Comparison of ENCODE assay signal across 8 cellular contexts in the genomic region with DNA sequence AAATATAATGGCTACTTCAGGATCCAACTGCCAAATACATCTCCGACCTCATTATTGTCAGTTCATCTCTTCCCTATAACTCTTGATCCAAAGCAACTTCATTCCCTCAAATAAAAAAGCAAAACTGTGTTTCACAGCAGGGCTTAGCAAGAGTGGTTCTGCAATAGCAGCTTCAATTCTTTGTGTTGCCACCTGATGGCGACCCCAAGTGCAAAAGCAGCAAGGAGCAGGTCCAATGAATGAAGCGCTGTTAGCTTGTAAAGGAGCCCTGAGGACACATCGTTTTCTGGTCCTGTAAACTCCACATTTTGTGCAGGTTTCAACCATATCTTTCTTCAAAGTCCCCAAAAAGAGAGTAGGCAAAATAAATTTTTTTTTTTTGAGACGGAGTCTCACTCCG. TPM values are rescaled to one million over a fixed set of nuclear protein-coding genes. Genes with fewer than 3 reads are reported as not detected.
A peak's percentile ranks its signal among the peaks of the same experiment; 100 is the strongest.
DNase-seq lines count a peak whose midpoint lies in the region; ATAC-seq and TF ChIP-seq lines count a peak whose summit lies in the region.

No MANE protein-coding gene starts in this region.

- no peaks in the 10 kb centered on the region for H3F3A ChIP-seq in neural cell (ENCODE audit: insufficient read depth, low read length, poor library complexity, severe bottlenecking)

- H3K27me3 ChIP-seq in neural cell (ENCODE audit: insufficient read depth, low read depth, low read length): no peaks in the 10 kb centered on the region
- no peaks in the 10 kb centered on the region for H3K27me3 ChIP-seq in left ventricle myocardium inferior (ENCODE audit: low read depth)

- peak; percentile 47 for DNase-seq in activated CD4-positive, alpha-beta T cell treated with anti-CD3 and anti-CD28 coated beads for 36 hours
- no peak for DNase-seq in activated CD4-positive, alpha-beta T cell treated with anti-CD3 and anti-CD28 coated beads, Interleukin-2, amount 50 U/mL, for 1 hour
- DNase-seq in NCI-H146 (lab: John Stamatoyannopoulos, UW): peak; percentile 51
- no peak for DNase-seq in astrocyte of the cerebellum (ENCODE audit: low read depth)
- DNase-seq in posterior cingulate gyrus: no peak
- DNase-seq in effector CD8-positive, alpha-beta T cell (lab: John Stamatoyannopoulos, UW): no peak
- DNase-seq in left ventricle myocardium inferior: no peak

- peak; percentile 52 for ATAC-seq in activated CD4-positive, alpha-beta T cell treated with anti-CD3 and anti-CD28 coated beads for 36 hours

- H3K4me3 ChIP-seq in astrocyte of the cerebellum (ENCODE audit: low read depth, low read length): no peak overlapping the region
- no peak overlapping the region for H3K4me3 ChIP-seq in neural cell (ENCODE audit: low read length)
- no peak overlapping the region for H3K4me3 ChIP-seq in left ventricle myocardium inferior

- CTCF ChIA-PET in activated CD4-positive, alpha-beta T cell treated with anti-CD3 and anti-CD28 coated beads for 36 hours (lab: Charles Lee): interaction anchor here (0.7 to 1.5 kb wide), 9 partner anchors 9 to 1093 kb away, joined by 3 to 7 read pairs (median 4); no protein-coding TSS in a partner anchor

- peaks cover 7% of the 10 kb centered on the region for H3K36me3 Mint-ChIP-seq in activated CD4-positive, alpha-beta T cell treated with anti-CD3 and anti-CD28 coated beads for 36 hours (ENCODE audit: low read depth)

- H2AFZ ChIP-seq in neural cell (ENCODE audit: low read depth, low read length): no peak overlapping the region

- H3K9me3 ChIP-seq in neural cell (ENCODE audit: low read length): no peaks in the 10 kb centered on the region
- no peaks in the 10 kb centered on the region for H3K9me3 ChIP-seq in left ventricle myocardium inferior (replicated peaks)

- intact Hi-C loops in activated CD4-positive, alpha-beta T cell treated with anti-CD3 and anti-CD28 coated beads for 36 hours (cut with DNase I, micrococcal nuclease): no loop called here
- intact Hi-C loops in posterior cingulate gyrus (cut with DNase I): no loop called here
- intact Hi-C loops in left ventricle myocardium inferior (cut with micrococcal nuclease): no loop called here

- no peak overlapping the region for H3K4me3 Mint-ChIP-seq in activated CD4-positive, alpha-beta T cell treated with anti-CD3 and anti-CD28 coated beads for 36 hours

- no peaks in the 10 kb centered on the region for H3K9me3 Mint-ChIP-seq in activated CD4-positive, alpha-beta T cell treated with anti-CD3 and anti-CD28 coated beads for 36 hours (ENCODE audit: low read depth)

- H3K27ac ChIP-seq in neural cell (ENCODE audit: low read length) (no peak overlapping the region), left ventricle myocardium inferior (replicated peaks) (no peak overlapping the region)

- H3K4me2 ChIP-seq in neural cell (ENCODE audit: low read length): no peak overlapping the region

- H3K36me3 ChIP-seq in neural cell (ENCODE audit: insufficient read depth, low read length) (peaks cover 3% of the 10 kb centered on the region), left ventricle myocardium inferior (peaks cover 15% of the 10 kb centered on the region)

- no peak overlapping the region for H3K27ac Mint-ChIP-seq in activated CD4-positive, alpha-beta T cell treated with anti-CD3 and anti-CD28 coated beads for 36 hours

- no peak for TF ChIP-seq EP300 in neural cell (conservative IDR thresholded peaks at IDR 0.05; ENCODE audit: poor library complexity, severe bottlenecking)

- H4K20me1 ChIP-seq in neural cell (ENCODE audit: insufficient read depth): no peaks in the 10 kb centered on the region

- POLR2A ChIA-PET in activated CD4-positive, alpha-beta T cell treated with anti-CD3 and anti-CD28 coated beads for 36 hours (lab: Charles Lee): no interaction called here

- H3K4me1 ChIP-seq in left ventricle myocardium inferior: no peaks in the 10 kb centered on the region

- H3K9ac ChIP-seq in neural cell (ENCODE audit: low read length): no peak overlapping the region

- H3K9me2 ChIP-seq in neural cell (ENCODE audit: insufficient read depth, low read length): no peaks in the 10 kb centered on the region

- H3K79me2 ChIP-seq in neural cell (replicated peaks; ENCODE audit: insufficient read depth, low read length): no peaks in the 10 kb centered on the region

- TF ChIP-seq CTCF in astrocyte of the cerebellum (IDR thresholded peaks at IDR 0.05; ENCODE audit: low read depth, low read length, missing control alignments) (peak; percentile 55), neural cell (IDR thresholded peaks at IDR 0.05; ENCODE audit: poor library complexity, severe bottlenecking) (peak; percentile 52), left ventricle myocardium inferior (IDR thresholded peaks at IDR 0.05; ENCODE audit: borderline replicate concordance) (no peak)

- H3K27me3 Mint-ChIP-seq in activated CD4-positive, alpha-beta T cell treated with anti-CD3 and anti-CD28 coated beads for 36 hours: no peaks in the 10 kb centered on the region

- TF ChIP-seq RAD21 in neural cell (conservative IDR thresholded peaks at IDR 0.05): peak; percentile 56

- in situ Hi-C loops in astrocyte of the cerebellum (cut with HindIII; ENCODE audit: low sequenced_read_pairs): no loop called here

- H3K4me1 Mint-ChIP-seq in activated CD4-positive, alpha-beta T cell treated with anti-CD3 and anti-CD28 coated beads for 36 hours: peaks cover 17% of the 10 kb centered on the region

TF ChIP-seq in neural cell, 6 proteins besides CTCF, POLR2A, EP300 and RAD21:
- no peak for TF ChIP-seq EZH2 (IDR thresholded peaks at IDR 0.05; ENCODE audit: borderline replicate concordance, insufficient read depth, low read length, poor library complexity, severe bottlenecking)
- TF ChIP-seq POLR2AphosphoS5 (IDR thresholded peaks at IDR 0.05): no peak
- TF ChIP-seq TAF1 (IDR thresholded peaks at IDR 0.05; ENCODE audit: low read depth): no peak
- TF ChIP-seq MXI1 (conservative IDR thresholded peaks at IDR 0.05; ENCODE audit: poor library complexity, severe bottlenecking): no peak
- peak; percentile 59 for TF ChIP-seq SMC3 (conservative IDR thresholded peaks at IDR 0.05; ENCODE audit: poor library complexity)
TF ChIP-seq in neural cell: peak in this region for 1.

RNA-seq across cellular contexts. Expression of gene RTN4IP1, which starts 19.6 kb away (rescaled TPM):
- total RNA-seq in activated CD4-positive, alpha-beta T cell treated with anti-CD3 and anti-CD28 coated beads for 36 hours: 1 to 10 TPM; 4.8 to 9.3 TPM
- polyA plus RNA-seq in neural cell: 8.1 and 8.5 TPM in 2 replicates
- 10.0 and 12.5 TPM in 2 replicates for polyA minus RNA-seq in neural cell
- total RNA-seq in left ventricle myocardium inferior: 21.5 TPM

RNA-seq across cellular contexts. Expression of gene QRSL1, which starts 19.7 kb away (rescaled TPM):
- 10 to 100 TPM; 15.8 to 17.9 TPM for total RNA-seq in activated CD4-positive, alpha-beta T cell treated with anti-CD3 and anti-CD28 coated beads for 36 hours
- polyA plus RNA-seq in neural cell: 19.8 and 20.0 TPM in 2 replicates
- polyA minus RNA-seq in neural cell: 21.9 and 27.0 TPM in 2 replicates
- total RNA-seq in left ventricle myocardium inferior: 23.1 TPM

Comparison
In these comparisons a context has a peak if more than half of its experiments do, and no peak if none do; other contexts are left out.
1. DNase-seq: peak in activated CD4-positive, alpha-beta T cell treated with anti-CD3 and anti-CD28 coated beads for 36 hours (single experiment) and NCI-H146 (single experiment); none in activated CD4-positive, alpha-beta T cell treated with anti-CD3 and anti-CD28 coated beads, Interleukin-2, amount 50 U/mL, for 1 hour (single experiment), astrocyte of the cerebellum (single experiment), posterior cingulate gyrus (0 of 10), effector CD8-positive, alpha-beta T cell (single experiment) and left ventricle myocardium inferior (single experiment).